Comparison of ENCODE assay signal across 1 cellular context in genomic region chr6:53044572-53044971, GRCh38.
TF ChIP-seq lines count a peak whose summit lies in the region.

No MANE protein-coding gene starts in this region.

TF ChIP-seq in HepG2, 621 proteins besides CTCF, POLR2A, EP300 and RAD21:
- no peak for TF ChIP-seq STAT5B (CRISPR knock-in tag; IDR thresholded peaks at IDR 0.05)
- no peak for TF ChIP-seq ZNF879 (CRISPR knock-in tag; IDR thresholded peaks at IDR 0.05)
- TF ChIP-seq ZNF589 (CRISPR knock-in tag; conservative IDR thresholded peaks at IDR 0.05) = no peak
- TF ChIP-seq, protein P1, sequence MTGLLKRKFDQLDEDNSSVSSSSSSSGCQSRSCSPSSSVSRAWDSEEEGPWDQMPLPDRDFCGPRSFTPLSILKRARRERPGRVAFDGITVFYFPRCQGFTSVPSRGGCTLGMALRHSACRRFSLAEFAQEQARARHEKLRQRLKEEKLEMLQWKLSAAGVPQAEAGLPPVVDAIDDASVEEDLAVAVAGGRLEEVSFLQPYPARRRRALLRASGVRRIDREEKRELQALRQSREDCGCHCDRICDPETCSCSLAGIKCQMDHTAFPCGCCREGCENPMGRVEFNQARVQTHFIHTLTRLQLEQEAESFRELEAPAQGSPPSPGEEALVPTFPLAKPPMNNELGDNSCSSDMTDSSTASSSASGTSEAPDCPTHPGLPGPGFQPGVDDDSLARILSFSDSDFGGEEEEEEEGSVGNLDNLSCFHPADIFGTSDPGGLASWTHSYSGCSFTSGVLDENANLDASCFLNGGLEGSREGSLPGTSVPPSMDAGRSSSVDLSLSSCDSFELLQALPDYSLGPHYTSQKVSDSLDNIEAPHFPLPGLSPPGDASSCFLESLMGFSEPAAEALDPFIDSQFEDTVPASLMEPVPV (CRISPR knock-in tag; IDR thresholded peaks at IDR 0.05) = no peak
- TF ChIP-seq, protein P2, sequence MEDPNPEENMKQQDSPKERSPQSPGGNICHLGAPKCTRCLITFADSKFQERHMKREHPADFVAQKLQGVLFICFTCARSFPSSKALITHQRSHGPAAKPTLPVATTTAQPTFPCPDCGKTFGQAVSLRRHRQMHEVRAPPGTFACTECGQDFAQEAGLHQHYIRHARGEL (CRISPR knock-in tag; IDR thresholded peaks at IDR 0.05) = no peak
- no peak for TF ChIP-seq ZNF382 (CRISPR knock-in tag; IDR thresholded peaks at IDR 0.05; ENCODE audit: borderline replicate concordance)
- TF ChIP-seq GATA4 (IDR thresholded peaks at IDR 0.05; ENCODE audit: borderline replicate concordance, low read depth) = no peak
- TF ChIP-seq, protein P3, sequence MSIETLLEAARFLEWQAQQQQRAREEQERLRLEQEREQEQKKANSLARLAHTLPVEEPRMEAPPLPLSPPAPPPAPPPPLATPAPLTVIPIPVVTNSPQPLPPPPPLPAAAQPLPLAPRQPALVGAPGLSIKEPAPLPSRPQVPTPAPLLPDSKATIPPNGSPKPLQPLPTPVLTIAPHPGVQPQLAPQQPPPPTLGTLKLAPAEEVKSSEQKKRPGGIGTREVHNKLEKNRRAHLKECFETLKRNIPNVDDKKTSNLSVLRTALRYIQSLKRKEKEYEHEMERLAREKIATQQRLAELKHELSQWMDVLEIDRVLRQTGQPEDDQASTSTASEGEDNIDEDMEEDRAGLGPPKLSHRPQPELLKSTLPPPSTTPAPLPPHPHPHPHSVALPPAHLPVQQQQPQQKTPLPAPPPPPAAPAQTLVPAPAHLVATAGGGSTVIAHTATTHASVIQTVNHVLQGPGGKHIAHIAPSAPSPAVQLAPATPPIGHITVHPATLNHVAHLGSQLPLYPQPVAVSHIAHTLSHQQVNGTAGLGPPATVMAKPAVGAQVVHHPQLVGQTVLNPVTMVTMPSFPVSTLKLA (IDR thresholded peaks at IDR 0.05) = no peak
